In genomic region chr4:176563591-176563990, GRCh38 we compare ENCODE assay signal across 13 cellular contexts.
DNase-seq lines count a peak whose midpoint lies in the region; ATAC-seq, FAIRE-seq and TF ChIP-seq lines count a peak whose summit lies in the region.
"Had no signal": no experiment of that assay in that cellular context is flagged by ENCODE, and none has a peak within 500 bp of the region (broad histone marks: within the 10 kb centered on the region; RNA-seq: fewer than 3 reads in every experiment).

No MANE protein-coding gene starts in this region.

- in situ Hi-C loops in astrocyte of the cerebellum (cut with HindIII; ENCODE audit: low sequenced_read_pairs): no loop called here

- TF ChIP-seq CTCF in astrocyte of the cerebellum (IDR thresholded peaks at IDR 0.05; ENCODE audit: low read depth, low read length, missing control alignments): peak; percentile 26

- H3K27me3 Mint-ChIP-seq in natural killer cell treated with Interleukin-12 subunit alpha and Interleukin-12 subunit beta and Interleukin-15 and Interleukin-18, amount 100 ng/mL, for 72 hours: no peaks in the 10 kb centered on the region

- no peak overlapping the region for H3K4me3 Mint-ChIP-seq in natural killer cell treated with Interleukin-12 subunit alpha and Interleukin-12 subunit beta and Interleukin-15 and Interleukin-18, amount 100 ng/mL, for 72 hours

- DNase-seq in AG20443 (ENCODE audit: low spot score) (peak; percentile 22), HTR-8/SVneo (ENCODE audit: insufficient read length, low spot score) (peak; percentile 14), astrocyte of the cerebellum (ENCODE audit: low read depth) (no peak), iris pigment epithelial cell (ENCODE audit: low read depth) (peak; percentile 30), SHP77 (lab: John Stamatoyannopoulos, UW) (no peak), NCI-H774 (lab: John Stamatoyannopoulos, UW) (no peak)
- DNase-seq in natural killer cell treated with Interleukin-12 subunit alpha and Interleukin-12 subunit beta and Interleukin-15 and Interleukin-18, amount 100 ng/mL, for 72 hours (ENCODE audit: low spot score): no peak
- DNase-seq: DMS153, foreskin melanocyte, NCI-H1105 treated with DMSO at 0.1 percent for 48 hours, posterior cingulate gyrus had no signal

- peaks cover 12% of the 10 kb centered on the region for H3K9me3 Mint-ChIP-seq in natural killer cell treated with Interleukin-12 subunit alpha and Interleukin-12 subunit beta and Interleukin-15 and Interleukin-18, amount 100 ng/mL, for 72 hours

- H3K27ac Mint-ChIP-seq in natural killer cell treated with Interleukin-12 subunit alpha and Interleukin-12 subunit beta and Interleukin-15 and Interleukin-18, amount 100 ng/mL, for 72 hours: no peak overlapping the region

- H3K36me3 Mint-ChIP-seq in natural killer cell treated with Interleukin-12 subunit alpha and Interleukin-12 subunit beta and Interleukin-15 and Interleukin-18, amount 100 ng/mL, for 72 hours: no peaks in the 10 kb centered on the region

- no peak overlapping the region for H3K4me3 ChIP-seq in astrocyte of the cerebellum (ENCODE audit: low read depth, low read length)
- H3K4me3 ChIP-seq: lung had no signal

- no peaks in the 10 kb centered on the region for H3K4me1 Mint-ChIP-seq in natural killer cell treated with Interleukin-12 subunit alpha and Interleukin-12 subunit beta and Interleukin-15 and Interleukin-18, amount 100 ng/mL, for 72 hours (ENCODE audit: low read depth in 2 of 2)

- FAIRE-seq in HTR-8/SVneo (lab: Jason Lieb, UNC): no peak

- ATAC-seq in HG02973 (IDR thresholded peaks at IDR 0.05; ENCODE audit: unreplicated experiment): no peak
- ATAC-seq in natural killer cell treated with Interleukin-12 subunit alpha and Interleukin-12 subunit beta and Interleukin-15 and Interleukin-18, amount 100 ng/mL, for 72 hours: no peak

Comparison
In these comparisons a context has a peak if more than half of its experiments do, and no peak if none do; other contexts are left out.
1. DNase-seq: peak in AG20443 (single experiment), HTR-8/SVneo (single experiment) and iris pigment epithelial cell (single experiment); none in astrocyte of the cerebellum (single experiment), SHP77 (0 of 2), NCI-H774 (single experiment) and natural killer cell treated with Interleukin-12 subunit alpha and Interleukin-12 subunit beta and Interleukin-15 and Interleukin-18, amount 100 ng/mL, for 72 hours (single experiment).